ENCODE assay signal across 31 cellular contexts in the genomic region with DNA sequence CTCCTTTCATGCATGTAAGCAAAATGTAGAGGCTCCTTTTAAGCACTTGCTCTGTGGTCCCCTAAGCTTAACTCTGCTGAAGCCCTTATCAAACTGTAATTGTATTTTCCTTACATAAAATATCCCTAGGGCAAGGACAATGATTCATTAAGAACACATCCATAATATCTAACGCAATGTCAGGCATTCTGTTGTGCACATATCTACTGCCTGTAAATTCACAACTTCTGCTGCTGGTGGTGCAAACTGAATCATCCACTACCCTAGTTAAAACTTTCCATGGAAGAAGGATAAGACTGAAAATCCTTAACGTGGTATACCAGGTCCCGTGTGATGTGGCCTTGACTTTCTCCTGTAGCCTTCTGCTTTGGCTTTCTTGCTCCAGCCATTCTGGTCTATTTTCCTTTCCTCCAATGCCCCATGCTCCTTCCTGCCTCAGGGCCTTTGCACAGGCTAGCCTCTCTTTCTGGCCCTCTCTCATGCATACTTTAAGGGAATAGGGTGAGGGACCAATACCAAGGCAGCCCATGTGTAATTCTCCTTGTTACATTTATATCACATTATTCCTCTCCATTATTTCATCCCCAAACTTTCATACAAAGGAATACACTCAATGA.
DNase-seq lines count a peak whose midpoint lies in the region; ATAC-seq, FAIRE-seq and TF ChIP-seq lines count a peak whose summit lies in the region.
"Had no signal": no experiment of that assay in that cellular context is flagged by ENCODE, and none has a peak within 500 bp of the region (broad histone marks: within the 10 kb centered on the region; RNA-seq: fewer than 3 reads in every experiment).

No MANE protein-coding gene starts in this region.

- peaks cover 56% of the 10 kb centered on the region for H3K4me1 Mint-ChIP-seq in activated CD4-positive, alpha-beta T cell treated with anti-CD3 and anti-CD28 coated beads for 36 hours
- peaks cover 60% of the 10 kb centered on the region for H3K4me1 Mint-ChIP-seq in stimulated activated naive CD8-positive, alpha-beta T cell treated with anti-CD3 and anti-CD28 coated beads, Interleukin-15, Interleukin-2, amounts not matched to agents 100 ng/mL and 50 ng/mL, for 24 hours (ENCODE audit: low read depth)
- H3K4me1 Mint-ChIP-seq in stimulated activated naive CD8-positive, alpha-beta T cell treated with anti-CD3 and anti-CD28 coated beads, Interleukin-15, amount 100 ng/mL, for 72 hours = peaks cover 57% of the 10 kb centered on the region

- TF ChIP-seq CTCF in bronchial epithelial cell (IDR thresholded peaks at IDR 0.05; ENCODE audit: insufficient read depth, low read length, severe bottlenecking) = no peak

- no peak for ATAC-seq in activated CD4-positive, alpha-beta T cell treated with anti-CD3 and anti-CD28 coated beads for 36 hours
- ATAC-seq in stimulated activated naive CD8-positive, alpha-beta T cell treated with anti-CD3 and anti-CD28 coated beads, Interleukin-15, amount 100 ng/mL, for 72 hours = no peak
- ATAC-seq: GM23338, heart right ventricle, left ventricle myocardium superior, right lobe of liver had no signal

- no peaks in the 10 kb centered on the region for H3K27me3 ChIP-seq in bronchial epithelial cell (ENCODE audit: control insufficient read depth, insufficient read depth, low read length)
- H3K27me3 ChIP-seq: right lobe of liver, SJSA1, tibial nerve had no signal

- H3K27ac Mint-ChIP-seq in activated CD4-positive, alpha-beta T cell treated with anti-CD3 and anti-CD28 coated beads for 36 hours = peak overlapping the region; percentile 45
- peak overlapping the region; percentile 9 for H3K27ac Mint-ChIP-seq in stimulated activated naive CD8-positive, alpha-beta T cell treated with anti-CD3 and anti-CD28 coated beads, Interleukin-15, Interleukin-2, amounts not matched to agents 100 ng/mL and 50 ng/mL, for 24 hours
- H3K27ac Mint-ChIP-seq in stimulated activated naive CD8-positive, alpha-beta T cell treated with anti-CD3 and anti-CD28 coated beads, Interleukin-15, amount 100 ng/mL, for 72 hours = no peak overlapping the region
- H3K27ac Mint-ChIP-seq: brain, GM23338 had no signal

- H3K9me3 Mint-ChIP-seq in activated CD4-positive, alpha-beta T cell treated with anti-CD3 and anti-CD28 coated beads for 36 hours (ENCODE audit: low read depth) = peaks cover 3% of the 10 kb centered on the region
- H3K9me3 Mint-ChIP-seq in stimulated activated naive CD8-positive, alpha-beta T cell treated with anti-CD3 and anti-CD28 coated beads, Interleukin-15, Interleukin-2, amounts not matched to agents 100 ng/mL and 50 ng/mL, for 24 hours = peaks cover 7% of the 10 kb centered on the region
- H3K9me3 Mint-ChIP-seq in stimulated activated naive CD8-positive, alpha-beta T cell treated with anti-CD3 and anti-CD28 coated beads, Interleukin-15, amount 100 ng/mL, for 72 hours = no peaks in the 10 kb centered on the region
- H3K9me3 Mint-ChIP-seq: brain, GM23338 had no signal

- H3K4me3 ChIP-seq in bronchial epithelial cell (ENCODE audit: low read depth, low read length) = no peak overlapping the region
- H3K4me3 ChIP-seq: GM23338, heart right ventricle, prostate gland, right lobe of liver, SJSA1, spleen, tibial nerve had no signal

- POLR2A ChIA-PET in activated CD4-positive, alpha-beta T cell treated with anti-CD3 and anti-CD28 coated beads for 36 hours (lab: Charles Lee) = interaction anchor here (1.0 kb wide), 1 partner anchor 105 kb away, joined by 3 read pairs; no protein-coding TSS in a partner anchor

- FAIRE-seq in bronchial epithelial cell (lab: Jason Lieb, UNC) = no peak
- FAIRE-seq: frontal cortex, kidney had no signal

- H3K27me3 Mint-ChIP-seq in activated CD4-positive, alpha-beta T cell treated with anti-CD3 and anti-CD28 coated beads for 36 hours = no peaks in the 10 kb centered on the region
- no peaks in the 10 kb centered on the region for H3K27me3 Mint-ChIP-seq in stimulated activated naive CD8-positive, alpha-beta T cell treated with anti-CD3 and anti-CD28 coated beads, Interleukin-15, Interleukin-2, amounts not matched to agents 100 ng/mL and 50 ng/mL, for 24 hours
- H3K27me3 Mint-ChIP-seq in stimulated activated naive CD8-positive, alpha-beta T cell treated with anti-CD3 and anti-CD28 coated beads, Interleukin-15, amount 100 ng/mL, for 72 hours = no peaks in the 10 kb centered on the region

- CTCF ChIA-PET in activated CD4-positive, alpha-beta T cell treated with anti-CD3 and anti-CD28 coated beads for 36 hours (lab: Charles Lee) = interaction anchor here (0.6 to 1.7 kb wide), 5 partner anchors 42 to 1555 kb away, joined by 3 to 5 read pairs (median 3); no protein-coding TSS in a partner anchor

- DNase-seq in activated CD4-positive, alpha-beta T cell treated with anti-CD3 and anti-CD28 coated beads for 36 hours = no peak
- no peak for DNase-seq in activated CD4-positive, alpha-beta T cell treated with anti-CD3 and anti-CD28 coated beads, Interleukin-2, amount 50 U/mL, for 4 hours
- DNase-seq in stimulated activated naive CD8-positive, alpha-beta T cell treated with anti-CD3 and anti-CD28 coated beads, Interleukin-15, amount 100 ng/mL, for 72 hours = no peak
- DNase-seq in bronchial epithelial cell (ENCODE audit: low read depth) (peak; percentile 55), NCI-H1930 (lab: John Stamatoyannopoulos, UW) (no peak), NCI-H187 (lab: John Stamatoyannopoulos, UW) (no peak), C1 segment of cervical spinal cord (lab: John Stamatoyannopoulos, UW) (no peak)
- DNase-seq: 8988T; activated CD4-positive, CD25-positive, alpha-beta regulatory T cell; activated gamma-delta T cell; amniotic stem cell; Calu3; DMS79 treated with DMSO at 0.1 percent for 48 hours; heart right ventricle; Kasumi-1; kidney; left ventricle myocardium superior; NCI-H1694; NCI-H2171; NCI-H82; right lobe of liver; RPMI8226; spleen had no signal

- intact Hi-C loops in activated CD4-positive, alpha-beta T cell treated with anti-CD3 and anti-CD28 coated beads for 36 hours (cut with DNase I, micrococcal nuclease) = loop anchor here (5.0 to 10.0 kb wide), 3 partner anchors 670 to 1640 kb away; a partner anchor contains a TSS

- H3K36me3 ChIP-seq in bronchial epithelial cell (ENCODE audit: control insufficient read depth, insufficient read depth, low read length) = no peaks in the 10 kb centered on the region
- H3K36me3 ChIP-seq: heart right ventricle, neutrophil, prostate gland, right lobe of liver, SJSA1, spleen, tibial nerve had no signal

- H3K36me3 Mint-ChIP-seq in activated CD4-positive, alpha-beta T cell treated with anti-CD3 and anti-CD28 coated beads for 36 hours (ENCODE audit: low read depth) = no peaks in the 10 kb centered on the region
- no peaks in the 10 kb centered on the region for H3K36me3 Mint-ChIP-seq in stimulated activated naive CD8-positive, alpha-beta T cell treated with anti-CD3 and anti-CD28 coated beads, Interleukin-15, Interleukin-2, amounts not matched to agents 100 ng/mL and 50 ng/mL, for 24 hours (ENCODE audit: low read depth)
- H3K36me3 Mint-ChIP-seq: brain had no signal

- no peak overlapping the region for H3K4me3 Mint-ChIP-seq in activated CD4-positive, alpha-beta T cell treated with anti-CD3 and anti-CD28 coated beads for 36 hours
- no peak overlapping the region for H3K4me3 Mint-ChIP-seq in stimulated activated naive CD8-positive, alpha-beta T cell treated with anti-CD3 and anti-CD28 coated beads, Interleukin-15, Interleukin-2, amounts not matched to agents 100 ng/mL and 50 ng/mL, for 24 hours
- no peak overlapping the region for H3K4me3 Mint-ChIP-seq in stimulated activated naive CD8-positive, alpha-beta T cell treated with anti-CD3 and anti-CD28 coated beads, Interleukin-15, amount 100 ng/mL, for 72 hours
- H3K4me3 Mint-ChIP-seq: brain, GM23338 had no signal

Comparison
In these comparisons a context has a peak if more than half of its experiments do, and no peak if none do; other contexts are left out.
1. H3K27ac Mint-ChIP-seq: peak in activated CD4-positive, alpha-beta T cell treated with anti-CD3 and anti-CD28 coated beads for 36 hours (single experiment) and stimulated activated naive CD8-positive, alpha-beta T cell treated with anti-CD3 and anti-CD28 coated beads, Interleukin-15, Interleukin-2, amounts not matched to agents 100 ng/mL and 50 ng/mL, for 24 hours (single experiment); none in stimulated activated naive CD8-positive, alpha-beta T cell treated with anti-CD3 and anti-CD28 coated beads, Interleukin-15, amount 100 ng/mL, for 72 hours (0 of 2).